14 cellular contexts compared by ENCODE assay signal in genomic region chr12:92471551-92471950, GRCh38.
DNase-seq lines count a peak whose midpoint lies in the region; ATAC-seq and TF ChIP-seq lines count a peak whose summit lies in the region.
"Had no signal": no experiment of that assay in that cellular context is flagged by ENCODE, and none has a peak within 500 bp of the region (broad histone marks: within the 10 kb centered on the region; RNA-seq: fewer than 3 reads in every experiment).

No MANE protein-coding gene starts in this region.

- no peaks in the 10 kb centered on the region for H3K27me3 ChIP-seq in KMS-11 (ENCODE audit: insufficient read depth, low read depth)
- no peaks in the 10 kb centered on the region for H3K27me3 ChIP-seq in colonic mucosa
- H3K27me3 ChIP-seq: BLaER1, right atrium auricular region had no signal

- no peaks in the 10 kb centered on the region for H3K9me3 ChIP-seq in colonic mucosa
- H3K9me3 ChIP-seq: BLaER1, right atrium auricular region had no signal

- peaks cover 60% of the 10 kb centered on the region for H3K4me1 ChIP-seq in KMS-11 (ENCODE audit: low read depth, poor library complexity, severe bottlenecking)
- no peaks in the 10 kb centered on the region for H3K4me1 ChIP-seq in colonic mucosa

- no peaks in the 10 kb centered on the region for H3K79me2 ChIP-seq in KMS-11 (ENCODE audit: insufficient read depth, low read depth)

- no peak overlapping the region for H3K4me3 ChIP-seq in KMS-11 (IDR thresholded peaks at IDR 0.05; ENCODE audit: insufficient read depth, low read depth, low read length)
- no peak overlapping the region for H3K4me3 ChIP-seq in colonic mucosa
- H3K4me3 ChIP-seq: BLaER1, right atrium auricular region had no signal

- DNase-seq in stimulated activated naive CD4-positive, alpha-beta T cell (lab: John Stamatoyannopoulos, UW): no peak
- no peak for DNase-seq in left ventricle myocardium superior
- DNase-seq in colonic mucosa: no peak
- DNase-seq in DMS53 (lab: John Stamatoyannopoulos, UW): no peak
- DNase-seq: activated CD8-positive, alpha-beta memory T cell treated with anti-CD3 and anti-CD28 coated beads for 24 hours; amygdala; NCI-H1092 treated with DMSO at 0.1 percent for 48 hours; NCI-H524 treated with DMSO at 0.1 percent for 48 hours had no signal

- no peaks in the 10 kb centered on the region for H3K36me3 ChIP-seq in KMS-11 (ENCODE audit: insufficient read depth)
- H3K36me3 ChIP-seq in colonic mucosa: no peaks in the 10 kb centered on the region
- H3K36me3 ChIP-seq: BLaER1, right atrium auricular region had no signal

- intact Hi-C loops in left ventricle myocardium superior (cut with micrococcal nuclease): no loop called here
- intact Hi-C loops in colonic mucosa (cut with DNase I): no loop called here

- no peaks in the 10 kb centered on the region for H4K20me1 ChIP-seq in KMS-11 (ENCODE audit: insufficient read depth)
- H4K20me1 ChIP-seq: BLaER1 had no signal

- H3K9ac ChIP-seq in KMS-11 (no peak overlapping the region), colonic mucosa (ENCODE audit: low read depth in 2 of 2, low read length in 2 of 2) (no peak overlapping the region)
- H3K9ac ChIP-seq: BLaER1 had no signal

- no peak for TF ChIP-seq CTCF in KMS-11 (conservative IDR thresholded peaks at IDR 0.05; ENCODE audit: low read depth, low read length)
- TF ChIP-seq CTCF in colonic mucosa (IDR thresholded peaks at IDR 0.05): no peak

- H2AFZ ChIP-seq in KMS-11 (ENCODE audit: low read depth): no peak overlapping the region

- ATAC-seq in GM18502 (IDR thresholded peaks at IDR 0.05; ENCODE audit: poor library complexity, unreplicated experiment) (peak; percentile 47), GM19455 (IDR thresholded peaks at IDR 0.05; ENCODE audit: unreplicated experiment) (peak; percentile 54), HG02943 (IDR thresholded peaks at IDR 0.05; ENCODE audit: low read depth, unreplicated experiment) (peak; percentile 38), left ventricle myocardium superior (no peak)

- no peak overlapping the region for H3K27ac ChIP-seq in KMS-11
- H3K27ac ChIP-seq in colonic mucosa: no peak overlapping the region
- H3K27ac ChIP-seq: BLaER1, right atrium auricular region had no signal

- peak overlapping the region; percentile 36 for H3K4me2 ChIP-seq in KMS-11
- H3K4me2 ChIP-seq: BLaER1 had no signal
